23 cellular contexts compared by ENCODE assay signal in the genomic region with DNA sequence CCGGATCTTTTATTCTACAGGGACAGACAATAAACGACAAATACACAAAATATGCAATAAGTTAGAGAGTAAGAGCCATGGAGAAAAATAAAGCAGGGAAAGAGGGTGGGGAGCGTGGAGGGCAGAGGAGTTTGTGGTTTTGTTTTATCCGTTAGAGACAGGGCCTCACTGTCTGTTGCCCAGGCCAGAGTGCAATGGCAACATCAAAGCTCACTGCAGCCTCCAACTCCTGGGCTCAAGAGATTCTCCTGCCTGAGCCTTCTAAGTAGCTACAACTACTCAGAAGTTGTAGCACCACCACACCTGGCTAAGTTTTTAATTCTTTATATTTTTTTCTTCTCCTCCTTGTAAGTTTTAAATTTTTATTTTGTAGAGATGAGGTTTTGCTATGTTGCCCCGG.
"Had no signal": no experiment of that assay in that cellular context is flagged by ENCODE, and none has a peak within 500 bp of the region (broad histone marks: within the 10 kb centered on the region; RNA-seq: fewer than 3 reads in every experiment).

No MANE protein-coding gene starts in this region.

- H3K27ac ChIP-seq: colonic mucosa, dorsolateral prefrontal cortex, neutrophil, ovary, psoas muscle, right atrium auricular region, tibial nerve had no signal

- H3K4me1 ChIP-seq: colonic mucosa, psoas muscle, tibial nerve had no signal

- H3K27me3 ChIP-seq: colonic mucosa, dorsolateral prefrontal cortex, ovary, right atrium auricular region, tibial nerve had no signal

- H3K4me1 Mint-ChIP-seq: activated B cell treated with CpG ODN at 0.5 μM for 24 hours; activated naive CD8-positive, alpha-beta T cell treated with anti-CD3 and anti-CD28 coated beads, Interleukin-2, amount 10 ng/mL, durations not matched to agents 7 days and 5 days; immature natural killer cell; naive thymus-derived CD8-positive, alpha-beta T cell; stimulated activated naive CD8-positive, alpha-beta T cell treated with anti-CD3 and anti-CD28 coated beads, Interleukin-15, amount 100 ng/mL, for 72 hours had no signal

- DNase-seq: activated B cell treated with CpG ODN at 0.5 μM for 24 hours; activated CD4-positive, alpha-beta memory T cell treated with anti-CD3 and anti-CD28 coated beads for 36 hours; activated CD4-positive, alpha-beta T cell treated with anti-CD3 and anti-CD28 coated beads for 4 hours; activated effector memory CD4-positive, alpha-beta T cell treated with Interleukin-2 at 50 U/mL for 16 hours; activated naive CD4-positive, alpha-beta T cell treated with anti-CD3 and anti-CD28 coated beads for 36 hours; activated naive CD8-positive, alpha-beta T cell treated with anti-CD3 and anti-CD28 coated beads, Interleukin-2, amount 10 ng/mL, durations not matched to agents 7 days and 5 days; activated T-cell treated with anti-CD3 and anti-CD28 coated beads, Interleukin-2, amount 50 U/mL, for 72 hours; amniotic stem cell; colonic mucosa; dorsolateral prefrontal cortex; effector memory CD8-positive, alpha-beta T cell; foreskin melanocyte; immature natural killer cell; naive thymus-derived CD8-positive, alpha-beta T cell; ovary; psoas muscle; stimulated activated CD4-positive, alpha-beta T cell treated with anti-CD3 and anti-CD28 coated beads, Interleukin-1b, Interleukin-23, amount 100 ng/mL, for 48 hours; stimulated activated naive CD8-positive, alpha-beta T cell treated with anti-CD3 and anti-CD28 coated beads, Interleukin-15, amount 100 ng/mL, for 72 hours; T-helper 9 cell had no signal

- H3K4me3 ChIP-seq: colonic mucosa, dorsolateral prefrontal cortex, lung, ovary, psoas muscle, right atrium auricular region, tibial nerve had no signal

- H3K9me3 Mint-ChIP-seq: activated CD4-positive, alpha-beta memory T cell treated with anti-CD3 and anti-CD28 coated beads for 36 hours; activated naive CD4-positive, alpha-beta T cell treated with anti-CD3 and anti-CD28 coated beads for 36 hours; activated naive CD8-positive, alpha-beta T cell treated with anti-CD3 and anti-CD28 coated beads, Interleukin-2, amount 10 ng/mL, durations not matched to agents 7 days and 5 days; effector memory CD8-positive, alpha-beta T cell; immature natural killer cell; stimulated activated naive CD8-positive, alpha-beta T cell treated with anti-CD3 and anti-CD28 coated beads, Interleukin-15, amount 100 ng/mL, for 72 hours had no signal

- H3K9me3 ChIP-seq: colonic mucosa, neutrophil, ovary, psoas muscle, right atrium auricular region, tibial nerve had no signal

- H3K36me3 Mint-ChIP-seq: activated CD4-positive, alpha-beta memory T cell treated with anti-CD3 and anti-CD28 coated beads for 36 hours; activated naive CD8-positive, alpha-beta T cell treated with anti-CD3 and anti-CD28 coated beads, Interleukin-2, amount 10 ng/mL, durations not matched to agents 7 days and 5 days; immature natural killer cell had no signal

- H3K27ac Mint-ChIP-seq: activated B cell treated with CpG ODN at 0.5 μM for 24 hours; activated CD4-positive, alpha-beta memory T cell treated with anti-CD3 and anti-CD28 coated beads for 36 hours; activated naive CD4-positive, alpha-beta T cell treated with anti-CD3 and anti-CD28 coated beads for 36 hours; activated naive CD8-positive, alpha-beta T cell treated with anti-CD3 and anti-CD28 coated beads, Interleukin-2, amount 10 ng/mL, durations not matched to agents 7 days and 5 days; activated T-cell treated with anti-CD3 and anti-CD28 coated beads, Interleukin-2, amount 50 U/mL, for 72 hours; effector memory CD8-positive, alpha-beta T cell; immature natural killer cell; naive thymus-derived CD8-positive, alpha-beta T cell; stimulated activated naive CD8-positive, alpha-beta T cell treated with anti-CD3 and anti-CD28 coated beads, Interleukin-15, amount 100 ng/mL, for 72 hours had no signal

- H3K4me3 Mint-ChIP-seq: activated B cell treated with CpG ODN at 0.5 μM for 24 hours; activated CD4-positive, alpha-beta memory T cell treated with anti-CD3 and anti-CD28 coated beads for 36 hours; activated naive CD4-positive, alpha-beta T cell treated with anti-CD3 and anti-CD28 coated beads for 36 hours; activated naive CD8-positive, alpha-beta T cell treated with anti-CD3 and anti-CD28 coated beads, Interleukin-2, amount 10 ng/mL, durations not matched to agents 7 days and 5 days; activated T-cell treated with anti-CD3 and anti-CD28 coated beads, Interleukin-2, amount 50 U/mL, for 72 hours; effector memory CD8-positive, alpha-beta T cell; immature natural killer cell; naive thymus-derived CD8-positive, alpha-beta T cell; stimulated activated naive CD8-positive, alpha-beta T cell treated with anti-CD3 and anti-CD28 coated beads, Interleukin-15, amount 100 ng/mL, for 72 hours had no signal

- H3K36me3 ChIP-seq: colonic mucosa, neutrophil, ovary, right atrium auricular region, tibial nerve had no signal
